32 cellular contexts compared by ENCODE assay signal in the genomic region with DNA sequence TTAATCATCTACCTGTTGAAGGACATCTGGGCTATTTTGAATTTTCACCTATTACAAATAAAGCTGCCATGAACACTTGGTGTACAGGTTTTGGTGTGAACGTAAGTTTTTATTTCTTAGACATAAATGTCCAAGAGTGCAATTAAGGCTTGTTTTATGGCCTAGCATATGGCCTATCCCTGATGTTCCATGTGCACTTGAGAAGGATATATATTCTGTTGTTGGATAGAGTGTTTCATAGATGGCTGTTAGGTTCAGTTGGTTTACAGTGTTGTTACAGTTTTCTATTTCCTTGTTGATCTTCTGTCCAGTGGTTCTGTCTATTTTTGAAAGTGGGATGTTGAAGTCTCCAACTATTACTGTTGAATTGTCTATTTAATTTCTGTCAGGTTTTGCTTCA.
"Had no signal": no experiment of that assay in that cellular context is flagged by ENCODE, and none has a peak within 500 bp of the region (broad histone marks: within the 10 kb centered on the region; RNA-seq: fewer than 3 reads in every experiment).

No MANE protein-coding gene starts in this region.

- ATAC-seq: activated CD8-positive, alpha-beta T cell treated with anti-CD3 and anti-CD28 coated beads for 36 hours; activated naive CD4-positive, alpha-beta T cell treated with anti-CD3 and anti-CD28 coated beads, Interleukin-2, amount 50 U/mL, for 72 hours; activated T-cell treated with anti-CD3 and anti-CD28 coated beads, Interleukin-2, amount 50 U/mL, for 4 hours; activated T-cell treated with anti-CD3 and anti-CD28 coated beads, Interleukin-2, amount 50 U/mL, for 72 hours; activated T-helper 17 cell treated with anti-CD3 and anti-CD28 coated beads, Interleukin-2, amount 50 U/mL, for 72 hours; body of pancreas had no signal

- DNase-seq: activated B cell treated with CpG ODN at 0.5 μM for 24 hours; activated CD4-positive, alpha-beta memory T cell treated with anti-CD3 and anti-CD28 coated beads for 36 hours; activated CD4-positive, alpha-beta T cell treated with anti-CD3 and anti-CD28 coated beads for 4 hours; activated CD4-positive, alpha-beta T cell treated with anti-CD3 and anti-CD28 coated beads, Interleukin-2, amount 10 ng/mL, durations not matched to agents 24 days and 14 days; activated CD4-positive, alpha-beta T cell treated with anti-CD3 and anti-CD28 coated beads, Interleukin-2, amount 50 U/mL, for 1 hour; activated CD4-positive, alpha-beta T cell treated with anti-CD3 and anti-CD28 coated beads, Interleukin-2, amount 50 U/mL, for 4 hours; activated CD4-positive, CD25-positive, alpha-beta regulatory T cell treated with anti-CD3 and anti-CD28 coated beads, Interleukin-2, amount 50 U/mL, for 72 hours; activated CD8-positive, alpha-beta memory T cell treated with anti-CD3 and anti-CD28 coated beads, Interleukin-2, amount 50 U/mL, for 4 hours; activated CD8-positive, alpha-beta T cell treated with anti-CD3 and anti-CD28 coated beads for 36 hours; activated effector memory CD4-positive, alpha-beta T cell treated with anti-CD3 and anti-CD28 coated beads, Interleukin-2, amount 50 U/mL, for 16 hours; activated gamma-delta T cell treated with Interleukin-2 at 50 U/mL for 16 hours; activated naive CD4-positive, alpha-beta T cell; activated naive CD4-positive, alpha-beta T cell treated with anti-CD3 and anti-CD28 coated beads for 36 hours; activated naive CD4-positive, alpha-beta T cell treated with anti-CD3 and anti-CD28 coated beads, Interleukin-2, amount 50 U/mL, for 16 hours; activated naive CD8-positive, alpha-beta T cell treated with anti-CD3 and anti-CD28 coated beads for 36 hours; activated T-cell treated with anti-CD3 and anti-CD28 coated beads for 4 hours; activated T-cell treated with anti-CD3 and anti-CD28 coated beads, Interleukin-2, amount 50 U/mL, for 1 hour; activated T-cell treated with anti-CD3 and anti-CD28 coated beads, Interleukin-2, amount 50 U/mL, for 4 hours; activated T-cell treated with anti-CD3 and anti-CD28 coated beads, Interleukin-2, amount 50 U/mL, for 72 hours; adrenal gland; amniotic stem cell; aorta; body of pancreas; brain microvascular endothelial cell; central memory CD4-positive, alpha-beta T cell; T-helper 2 cell; T-helper 9 cell had no signal

- FAIRE-seq: astrocyte, colon, TTC549 had no signal
